ENCODE assay signal across 15 cellular contexts in genomic region chr11:42085736-42086135, GRCh38.
"Had no signal": no experiment of that assay in that cellular context is flagged by ENCODE, and none has a peak within 500 bp of the region (broad histone marks: within the 10 kb centered on the region; RNA-seq: fewer than 3 reads in every experiment).

No MANE protein-coding gene starts in this region.

- DNase-seq: activated B cell treated with CpG ODN at 0.5 μM for 24 hours; activated CD4-positive, alpha-beta T cell treated with anti-CD3 and anti-CD28 coated beads for 4 hours; activated CD8-positive, alpha-beta memory T cell treated with anti-CD3 and anti-CD28 coated beads, Interleukin-2, amount 50 U/mL, for 4 hours; activated CD8-positive, alpha-beta T cell treated with anti-CD3 and anti-CD28 coated beads, Interleukin-2, amount 10 ng/mL, durations not matched to agents 7 days and 5 days; activated effector memory CD4-positive, alpha-beta T cell treated with anti-CD3 and anti-CD28 coated beads, Interleukin-2, amount 50 U/mL, for 16 hours; activated naive CD4-positive, alpha-beta T cell treated with anti-CD3 and anti-CD28 coated beads, Interleukin-2, amount 50 U/mL, for 16 hours; activated T-cell treated with anti-CD3 and anti-CD28 coated beads, Interleukin-2, amount 50 U/mL, for 4 hours; aorta; colonic mucosa; foreskin keratinocyte; occipital lobe; stimulated activated CD4-positive, alpha-beta T cell treated with anti-CD3 and anti-CD28 coated beads, Interleukin-2, amount 100 ng/mL, for 24 hours; stimulated activated naive CD8-positive, alpha-beta T cell treated with anti-CD3 and anti-CD28 coated beads, Interleukin-15, Interleukin-2, amounts not matched to agents 100 U/mL and 50 U/mL, for 24 hours; tibial artery had no signal

- H3K27ac ChIP-seq: colonic mucosa, foreskin keratinocyte, tibial artery had no signal

- ATAC-seq: activated CD8-positive, alpha-beta T cell treated with anti-CD3 and anti-CD28 coated beads, Interleukin-2, amount 10 ng/mL, durations not matched to agents 7 days and 5 days; activated T-cell treated with anti-CD3 and anti-CD28 coated beads, Interleukin-2, amount 50 U/mL, for 4 hours; foreskin keratinocyte; left lobe of liver; stimulated activated naive CD8-positive, alpha-beta T cell treated with anti-CD3 and anti-CD28 coated beads, Interleukin-15, Interleukin-2, amounts not matched to agents 100 U/mL and 50 U/mL, for 24 hours had no signal

- H3K4me3 ChIP-seq: colonic mucosa, tibial artery had no signal

- H3K4me1 ChIP-seq: colonic mucosa, foreskin keratinocyte, tibial artery had no signal

- H3K36me3 ChIP-seq: colonic mucosa, tibial artery had no signal

- H3K9me3 ChIP-seq: colonic mucosa, tibial artery had no signal

- H3K27me3 ChIP-seq: colonic mucosa, foreskin keratinocyte, tibial artery had no signal
